In genomic region chr3:22117751-22118346, GRCh38 we compare ENCODE assay signal across 8 cellular contexts.
DNase-seq lines count a peak whose midpoint lies in the region; ATAC-seq and TF ChIP-seq lines count a peak whose summit lies in the region.

No MANE protein-coding gene starts in this region.

- no peaks in the 10 kb centered on the region for H3K79me2 ChIP-seq in DOHH2 (ENCODE audit: control insufficient read depth, low read length)
- no peaks in the 10 kb centered on the region for H3K79me2 ChIP-seq in MM.1S (ENCODE audit: low read length)

- no peak for ATAC-seq in GM21447 (IDR thresholded peaks at IDR 0.05; ENCODE audit: unreplicated experiment)

- DNase-seq in MM.1S (peak; percentile 26), ascending aorta (ENCODE audit: low spot score in 2 of 2) (no peak), left kidney (ENCODE audit: low read depth, low spot score) (peak; percentile 72), COLO829 (ENCODE audit: low spot score) (no peak), D341Med (ENCODE audit: low spot score) (no peak)
- no peak for DNase-seq in activated T-cell treated with anti-CD3 and anti-CD28 coated beads, Interleukin-2, amount 50 U/mL, for 1 hour

- H3K9me2 ChIP-seq in DOHH2 (replicated peaks; ENCODE audit: control insufficient read depth, low read length), result no peaks in the 10 kb centered on the region
- H3K9me2 ChIP-seq in MM.1S (replicated peaks; ENCODE audit: insufficient read depth, low read length), result no peaks in the 10 kb centered on the region

- H4K20me1 ChIP-seq in DOHH2 (ENCODE audit: control insufficient read depth, insufficient read depth, low read depth, low read length), result no peaks in the 10 kb centered on the region
- no peaks in the 10 kb centered on the region for H4K20me1 ChIP-seq in MM.1S (ENCODE audit: insufficient read depth, low read length)

- H3K27ac ChIP-seq in DOHH2 (ENCODE audit: low read depth, low read length), result no peak overlapping the region
- no peak overlapping the region for H3K27ac ChIP-seq in MM.1S (ENCODE audit: low read length)
- no peak overlapping the region for H3K27ac ChIP-seq in ascending aorta

- H3K36me3 ChIP-seq in DOHH2 (ENCODE audit: control insufficient read depth, low read length) (no peaks in the 10 kb centered on the region), MM.1S (replicated peaks; ENCODE audit: insufficient read depth, low read length) (no peaks in the 10 kb centered on the region), ascending aorta (no peaks in the 10 kb centered on the region)

- no peak overlapping the region for H2AFZ ChIP-seq in MM.1S (ENCODE audit: low read length)

- intact Hi-C loops in ascending aorta (cut with DNase I), result loop anchor here (2.0 to 10.0 kb wide), 4 partner anchors 366 to 1893 kb away; partner anchors contain the start of gene ZNF385D

- no peak overlapping the region for H3K9ac ChIP-seq in MM.1S (ENCODE audit: low read length)

- H3K4me1 ChIP-seq in DOHH2 (ENCODE audit: control insufficient read depth, low read length), result no peaks in the 10 kb centered on the region
- H3K4me1 ChIP-seq in MM.1S (ENCODE audit: low read length), result no peaks in the 10 kb centered on the region
- no peaks in the 10 kb centered on the region for H3K4me1 ChIP-seq in ascending aorta

- H3K4me3 ChIP-seq in DOHH2 (ENCODE audit: low read length), result no peak overlapping the region
- no peak overlapping the region for H3K4me3 ChIP-seq in MM.1S (ENCODE audit: low read length)
- no peak overlapping the region for H3K4me3 ChIP-seq in ascending aorta

- H3F3A ChIP-seq in DOHH2 (ENCODE audit: control insufficient read depth, insufficient read depth) (no peaks in the 10 kb centered on the region), MM.1S (ENCODE audit: insufficient read depth, low read length) (no peaks in the 10 kb centered on the region)

- H3K4me2 ChIP-seq in DOHH2 (ENCODE audit: low read length) (no peak overlapping the region), MM.1S (ENCODE audit: low read depth, low read length) (no peak overlapping the region)

- H3K27me3 ChIP-seq in DOHH2 (ENCODE audit: control insufficient read depth, low read length), result peaks cover 4% of the 10 kb centered on the region; the same call in 1 of the 2 replicates
- no peaks in the 10 kb centered on the region for H3K27me3 ChIP-seq in MM.1S (replicated peaks; ENCODE audit: insufficient read depth, low read length)
- no peaks in the 10 kb centered on the region for H3K27me3 ChIP-seq in ascending aorta

- no peaks in the 10 kb centered on the region for H3K9me3 ChIP-seq in DOHH2 (ENCODE audit: control insufficient read depth, insufficient read depth, low read length)
- no peaks in the 10 kb centered on the region for H3K9me3 ChIP-seq in MM.1S (replicated peaks; ENCODE audit: insufficient read depth, low read length)
- H3K9me3 ChIP-seq in ascending aorta, result no peaks in the 10 kb centered on the region

- TF ChIP-seq CTCF in DOHH2 (IDR thresholded peaks at IDR 0.05; ENCODE audit: low read depth, low read length, poor library complexity, severe bottlenecking) (peak; percentile 63), MM.1S (IDR thresholded peaks at IDR 0.05; ENCODE audit: low read length) (peak; percentile 65), ascending aorta (IDR thresholded peaks at IDR 0.05) (peak; percentile 33 to 61 (median 51))

Comparison
In these comparisons a context has a peak if more than half of its experiments do, and no peak if none do; other contexts are left out.
1. DNase-seq: peak in MM.1S (single experiment) and left kidney (single experiment); none in ascending aorta (0 of 2), activated T-cell treated with anti-CD3 and anti-CD28 coated beads, Interleukin-2, amount 50 U/mL, for 1 hour (single experiment), COLO829 (single experiment) and D341Med (single experiment).
2. Peak in every context shown above with its lines, with median percentiles within 50 percentile points of each other: CTCF ChIP-seq.